In genomic region chr1:245764040-245764439, GRCh38 we compare ENCODE assay signal across 25 cellular contexts.
"Had no signal": no experiment of that assay in that cellular context is flagged by ENCODE, and none has a peak within 500 bp of the region (broad histone marks: within the 10 kb centered on the region; RNA-seq: fewer than 3 reads in every experiment).

No MANE protein-coding gene starts in this region.

- H3K4me1 Mint-ChIP-seq: activated naive CD4-positive, alpha-beta T cell treated with anti-CD3 and anti-CD28 coated beads, Interleukin-2, amount 10 ng/mL, durations not matched to agents 7 days and 5 days; activated naive CD8-positive, alpha-beta T cell treated with anti-CD3 and anti-CD28 coated beads, Interleukin-2, amount 10 ng/mL, durations not matched to agents 7 days and 5 days had no signal

- DNase-seq: activated CD4-positive, alpha-beta T cell treated with anti-CD3 and anti-CD28 coated beads for 4 hours; activated CD4-positive, alpha-beta T cell treated with anti-CD3 and anti-CD28 coated beads, Interleukin-2, amount 50 U/mL, for 4 hours; activated CD4-positive, CD25-positive, alpha-beta regulatory T cell; activated gamma-delta T cell; activated naive CD4-positive, alpha-beta T cell treated with anti-CD3 and anti-CD28 coated beads, Interleukin-2, amount 10 ng/mL, durations not matched to agents 7 days and 5 days; activated naive CD8-positive, alpha-beta T cell treated with anti-CD3 and anti-CD28 coated beads, Interleukin-2, amount 10 ng/mL, durations not matched to agents 7 days and 5 days; activated T-cell treated with anti-CD3 and anti-CD28 coated beads for 4 hours; caudate nucleus; foreskin keratinocyte; left colon; mammary epithelial cell; midbrain; naive thymus-derived CD4-positive, alpha-beta T cell; stimulated activated CD4-positive, alpha-beta T cell treated with anti-CD3 and anti-CD28 coated beads, Interleukin-12 subunit alpha, Interleukin-12 subunit beta, amount 100 ng/mL, for 4 hours; stimulated activated CD4-positive, alpha-beta T cell treated with anti-CD3 and anti-CD28 coated beads, Interleukin-4, amount 100 ng/mL, for 1 hour; stimulated activated naive CD8-positive, alpha-beta T cell treated with anti-CD3 and anti-CD28 coated beads, Interleukin-15, Interleukin-2, amounts not matched to agents 100 U/mL and 50 U/mL, for 24 hours; T-helper 1 cell; testis; transverse colon had no signal

- H3K4me3 Mint-ChIP-seq: activated naive CD4-positive, alpha-beta T cell treated with anti-CD3 and anti-CD28 coated beads, Interleukin-2, amount 10 ng/mL, durations not matched to agents 7 days and 5 days; activated naive CD8-positive, alpha-beta T cell treated with anti-CD3 and anti-CD28 coated beads, Interleukin-2, amount 10 ng/mL, durations not matched to agents 7 days and 5 days; T-helper 2 cell treated with Interferon-gamma antibody and Interleukin-4, amounts not matched to agents 5 μg/mL and 100 μg/mL, for 36 hours had no signal

- H3K27ac ChIP-seq: ascending aorta, esophagus muscularis mucosa, foreskin keratinocyte, neutrophil, skin epidermis, testis, transverse colon had no signal

- H3K27me3 Mint-ChIP-seq: activated naive CD4-positive, alpha-beta T cell treated with anti-CD3 and anti-CD28 coated beads, Interleukin-2, amount 10 ng/mL, durations not matched to agents 7 days and 5 days; activated naive CD8-positive, alpha-beta T cell treated with anti-CD3 and anti-CD28 coated beads, Interleukin-2, amount 10 ng/mL, durations not matched to agents 7 days and 5 days; naive thymus-derived CD4-positive, alpha-beta T cell had no signal

- H3K9me3 ChIP-seq: ascending aorta, esophagus muscularis mucosa, neutrophil, testis, transverse colon had no signal

- H3K27me3 ChIP-seq: ascending aorta, esophagus muscularis mucosa, foreskin keratinocyte, neutrophil, testis, transverse colon had no signal

- H3K4me3 ChIP-seq: ascending aorta, esophagus muscularis mucosa, skin epidermis, testis, transverse colon had no signal

- H3K4me1 ChIP-seq: ascending aorta, foreskin keratinocyte, testis, transverse colon had no signal

- H3K36me3 ChIP-seq: neutrophil, transverse colon had no signal

- ATAC-seq: foreskin keratinocyte; left colon; naive thymus-derived CD4-positive, alpha-beta T cell; sciatic nerve; stimulated activated naive CD8-positive, alpha-beta T cell treated with anti-CD3 and anti-CD28 coated beads, Interleukin-15, Interleukin-2, amounts not matched to agents 100 U/mL and 50 U/mL, for 24 hours had no signal

- H3K27ac Mint-ChIP-seq: activated naive CD4-positive, alpha-beta T cell treated with anti-CD3 and anti-CD28 coated beads, Interleukin-2, amount 10 ng/mL, durations not matched to agents 7 days and 5 days; activated naive CD8-positive, alpha-beta T cell treated with anti-CD3 and anti-CD28 coated beads, Interleukin-2, amount 10 ng/mL, durations not matched to agents 7 days and 5 days; naive thymus-derived CD4-positive, alpha-beta T cell; T-helper 2 cell treated with Interferon-gamma antibody and Interleukin-4, amounts not matched to agents 5 μg/mL and 100 μg/mL, for 36 hours had no signal

- H3K9me3 Mint-ChIP-seq: T-helper 2 cell treated with Interferon-gamma antibody and Interleukin-4, amounts not matched to agents 5 μg/mL and 100 μg/mL, for 36 hours had no signal

- H3K36me3 Mint-ChIP-seq: activated naive CD4-positive, alpha-beta T cell treated with anti-CD3 and anti-CD28 coated beads, Interleukin-2, amount 10 ng/mL, durations not matched to agents 7 days and 5 days had no signal
